Comparison of ENCODE assay signal across 1 cellular context in genomic region chr12:76277480-76277879, GRCh38.
TF ChIP-seq lines count a peak whose summit lies in the region.

No MANE protein-coding gene starts in this region.

TF ChIP-seq in SK-N-SH, 30 proteins besides CTCF, POLR2A, EP300 and RAD21 (continued from another document):
- TF ChIP-seq IRF3 (IDR thresholded peaks at IDR 0.05; ENCODE audit: low read depth, low read length) = no peak
- TF ChIP-seq TEAD4 (IDR thresholded peaks at IDR 0.05; ENCODE audit: borderline replicate concordance, insufficient read depth) = peak; percentile 89; the same call in 1 of the 2 replicates
- peak; percentile 80; the same call in 1 of the 2 replicates for TF ChIP-seq FOSL2 (IDR thresholded peaks at IDR 0.05; ENCODE audit: borderline replicate concordance, low read depth)
- no peak for TF ChIP-seq FOXM1 (IDR thresholded peaks at IDR 0.05; ENCODE audit: low read depth)
TF ChIP-seq in SK-N-SH: peak in this region for 11.
